ENCODE assay signal across 19 cellular contexts in the genomic region with DNA sequence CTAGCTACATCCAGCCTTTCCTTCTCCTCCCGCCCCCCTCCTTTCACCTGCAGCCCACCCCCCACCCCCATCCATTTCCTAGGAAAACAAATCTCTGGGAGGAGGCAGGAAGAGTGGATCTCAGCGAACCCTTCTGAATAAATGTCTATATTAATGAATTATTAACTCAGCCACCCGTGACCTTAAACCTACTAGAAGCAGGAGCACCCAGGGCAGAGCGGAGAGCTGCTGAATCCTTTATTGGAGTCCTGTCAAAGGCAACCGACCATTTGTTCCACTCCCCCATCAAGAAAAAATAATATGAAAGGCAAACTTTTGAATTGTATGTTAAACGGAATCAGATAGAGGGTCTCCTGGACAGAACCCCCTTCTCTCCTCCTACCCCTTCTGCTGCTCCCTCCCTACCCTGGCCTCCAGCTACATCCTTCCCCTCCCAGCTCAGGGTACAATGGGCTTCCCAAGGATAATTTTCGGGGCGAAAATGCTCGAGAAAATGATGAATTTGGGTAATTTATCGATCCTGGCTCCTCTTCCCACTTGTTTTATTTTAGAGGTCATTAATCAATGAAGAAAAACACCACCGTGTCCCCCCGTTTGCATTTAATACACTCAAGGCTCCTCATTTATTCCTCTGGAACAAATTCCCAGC. TPM values are rescaled to one million over a fixed set of nuclear protein-coding genes. Genes with fewer than 3 reads are reported as not detected.
"Had no signal": no experiment of that assay in that cellular context is flagged by ENCODE, and none has a peak within 500 bp of the region (broad histone marks: within the 10 kb centered on the region; RNA-seq: fewer than 3 reads in every experiment).

No MANE protein-coding gene starts in this region.

- DNase-seq: activated B cell treated with CpG ODN at 0.5 μM for 24 hours; activated CD4-positive, alpha-beta T cell treated with anti-CD3 and anti-CD28 coated beads, Interleukin-2, amount 10 ng/mL, durations not matched to agents 24 days and 14 days; activated CD8-positive, alpha-beta memory T cell treated with anti-CD3 and anti-CD28 coated beads, Interleukin-2, amount 50 U/mL, for 4 hours; activated CD8-positive, alpha-beta T cell treated with anti-CD3 and anti-CD28 coated beads, Interleukin-2, amount 10 ng/mL, durations not matched to agents 7 days and 5 days; activated effector memory CD4-positive, alpha-beta T cell treated with anti-CD3 and anti-CD28 coated beads, Interleukin-2, amount 50 U/mL, for 16 hours; activated T-cell treated with anti-CD3 and anti-CD28 coated beads, Interleukin-2, amount 50 U/mL, for 48 hours; mucosa of descending colon; naive thymus-derived CD4-positive, alpha-beta T cell; nucleus accumbens; psoas muscle; stimulated activated CD4-positive, alpha-beta T cell treated with anti-CD3 and anti-CD28 coated beads, Interleukin-1b, Interleukin-23, amount 100 ng/mL, for 48 hours; T-helper 2 cell had no signal

- H3K9me3 Mint-ChIP-seq: activated B cell treated with CpG ODN at 0.5 μM for 24 hours; activated CD4-positive, alpha-beta T cell treated with anti-CD3 and anti-CD28 coated beads, Interleukin-2, amount 10 ng/mL, durations not matched to agents 24 days and 14 days; activated naive CD4-positive, alpha-beta T cell treated with anti-CD3 and anti-CD28 coated beads, Interleukin-2, amount 50 U/mL, for 72 hours; stimulated activated effector memory CD8-positive, alpha-beta T cell treated with anti-CD3 and anti-CD28 coated beads, Interleukin-12 subunit alpha, Interleukin-12 subunit beta, amount 100 ng/mL, for 72 hours had no signal

- H3K36me3 Mint-ChIP-seq: naive thymus-derived CD4-positive, alpha-beta T cell; stimulated activated effector memory CD8-positive, alpha-beta T cell treated with anti-CD3 and anti-CD28 coated beads, Interleukin-12 subunit alpha, Interleukin-12 subunit beta, amount 100 ng/mL, for 72 hours had no signal

- H2AFZ ChIP-seq: hepatocyte had no signal

- H3K4me3 ChIP-seq: hepatocyte, left lung, mucosa of descending colon, psoas muscle, thoracic aorta had no signal

- H3K27ac ChIP-seq: hepatocyte, left lung, psoas muscle, thoracic aorta had no signal

- ATAC-seq: activated CD8-positive, alpha-beta T cell treated with anti-CD3 and anti-CD28 coated beads, Interleukin-2, amount 10 ng/mL, durations not matched to agents 7 days and 5 days; activated naive CD4-positive, alpha-beta T cell treated with anti-CD3 and anti-CD28 coated beads, Interleukin-2, amount 50 U/mL, for 72 hours; esophagus mucosa; left lung; mucosa of descending colon; naive thymus-derived CD4-positive, alpha-beta T cell; psoas muscle; sciatic nerve; stimulated activated effector memory CD8-positive, alpha-beta T cell treated with anti-CD3 and anti-CD28 coated beads, Interleukin-12 subunit alpha, Interleukin-12 subunit beta, amount 100 ng/mL, for 72 hours had no signal

- H3K4me3 Mint-ChIP-seq: activated B cell treated with CpG ODN at 0.5 μM for 24 hours; activated CD4-positive, alpha-beta T cell treated with anti-CD3 and anti-CD28 coated beads, Interleukin-2, amount 10 ng/mL, durations not matched to agents 24 days and 14 days; activated CD8-positive, alpha-beta T cell treated with anti-CD3 and anti-CD28 coated beads, Interleukin-2, amount 10 ng/mL, durations not matched to agents 7 days and 5 days; naive thymus-derived CD4-positive, alpha-beta T cell; stimulated activated effector memory CD8-positive, alpha-beta T cell treated with anti-CD3 and anti-CD28 coated beads, Interleukin-12 subunit alpha, Interleukin-12 subunit beta, amount 100 ng/mL, for 72 hours had no signal

- H3K9me3 ChIP-seq: left lung, mucosa of descending colon, psoas muscle, thoracic aorta had no signal

- H3K36me3 ChIP-seq: left lung, thoracic aorta had no signal

- H3K27ac Mint-ChIP-seq: activated B cell treated with CpG ODN at 0.5 μM for 24 hours; activated CD4-positive, alpha-beta T cell treated with anti-CD3 and anti-CD28 coated beads, Interleukin-2, amount 10 ng/mL, durations not matched to agents 24 days and 14 days; activated CD8-positive, alpha-beta T cell treated with anti-CD3 and anti-CD28 coated beads, Interleukin-2, amount 10 ng/mL, durations not matched to agents 7 days and 5 days; activated naive CD4-positive, alpha-beta T cell treated with anti-CD3 and anti-CD28 coated beads, Interleukin-2, amount 50 U/mL, for 72 hours; naive thymus-derived CD4-positive, alpha-beta T cell; stimulated activated effector memory CD8-positive, alpha-beta T cell treated with anti-CD3 and anti-CD28 coated beads, Interleukin-12 subunit alpha, Interleukin-12 subunit beta, amount 100 ng/mL, for 72 hours had no signal

RNA-seq across cellular contexts. Expression of gene PRDM6, which starts 3.3 kb away (rescaled TPM):
- total RNA-seq: activated B cell treated with CpG ODN at 0.5 μM for 24 hours; activated CD4-positive, alpha-beta T cell treated with anti-CD3 and anti-CD28 coated beads, Interleukin-2, amount 10 ng/mL, durations not matched to agents 24 days and 14 days; activated CD8-positive, alpha-beta T cell treated with anti-CD3 and anti-CD28 coated beads, Interleukin-2, amount 10 ng/mL, durations not matched to agents 7 days and 5 days; activated naive CD4-positive, alpha-beta T cell treated with anti-CD3 and anti-CD28 coated beads, Interleukin-2, amount 50 U/mL, for 72 hours; naive thymus-derived CD4-positive, alpha-beta T cell had no signal
- polyA plus RNA-seq: naive thymus-derived CD4-positive, alpha-beta T cell had no signal

RNA-seq across cellular contexts. Expression of gene PPIC, which starts 49.2 kb away (rescaled TPM):
- total RNA-seq: activated B cell treated with CpG ODN at 0.5 μM for 24 hours; activated CD4-positive, alpha-beta T cell treated with anti-CD3 and anti-CD28 coated beads, Interleukin-2, amount 10 ng/mL, durations not matched to agents 24 days and 14 days; activated CD8-positive, alpha-beta T cell treated with anti-CD3 and anti-CD28 coated beads, Interleukin-2, amount 10 ng/mL, durations not matched to agents 7 days and 5 days; activated naive CD4-positive, alpha-beta T cell treated with anti-CD3 and anti-CD28 coated beads, Interleukin-2, amount 50 U/mL, for 72 hours; naive thymus-derived CD4-positive, alpha-beta T cell had no signal
- polyA plus RNA-seq: naive thymus-derived CD4-positive, alpha-beta T cell had no signal
